In genomic region chrX:40647307-40648197, GRCh38 we compare ENCODE assay signal across 8 cellular contexts. TPM values are rescaled to one million over a fixed set of nuclear protein-coding genes. Genes with fewer than 3 reads are reported as not detected.
DNase-seq lines count a peak whose midpoint lies in the region; ATAC-seq and TF ChIP-seq lines count a peak whose summit lies in the region.

A gene with protein sequence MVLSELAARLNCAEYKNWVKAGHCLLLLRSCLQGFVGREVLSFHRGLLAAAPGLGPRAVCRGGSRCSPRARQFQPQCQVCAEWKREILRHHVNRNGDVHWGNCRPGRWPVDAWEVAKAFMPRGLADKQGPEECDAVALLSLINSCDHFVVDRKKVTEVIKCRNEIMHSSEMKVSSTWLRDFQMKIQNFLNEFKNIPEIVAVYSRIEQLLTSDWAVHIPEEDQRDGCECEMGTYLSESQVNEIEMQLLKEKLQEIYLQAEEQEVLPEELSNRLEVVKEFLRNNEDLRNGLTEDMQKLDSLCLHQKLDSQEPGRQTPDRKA (minus strand): TSS chrX:40647561. CDS start chrX:40647520, 41 bp downstream.

- POLR2A ChIA-PET in WTC11 (lab: Charles Lee) = no interaction called here

- peaks cover 19% of the 10 kb centered on the region for H3K4me1 Mint-ChIP-seq in WTC11

- ATAC-seq in HG03196 (IDR thresholded peaks at IDR 0.05; ENCODE audit: unreplicated experiment) (peak; percentile 61), WTC11 (peak; percentile 83)

- peaks cover 12% of the 10 kb centered on the region for H3K36me3 Mint-ChIP-seq in WTC11

- in situ Hi-C loops in GM18951 (cut with MboI; ENCODE audit: low sequenced_read_pairs, unreplicated experiment) = loop anchor here (10.0 kb wide), 1 partner anchor 843 kb away; no protein-coding TSS in a partner anchor

- H3K9me3 Mint-ChIP-seq in WTC11 = no peaks in the 10 kb centered on the region

- peak; percentile 84 for TF ChIP-seq POLR2A in GM18951 (IDR thresholded peaks at IDR 0.05; ENCODE audit: extremely low read depth, insufficient read depth, insufficient read length)

- TF ChIP-seq CTCF in AG09309 (IDR thresholded peaks at IDR 0.05; ENCODE audit: control insufficient read depth, insufficient read depth, low read depth, low read length, missing control alignments) (peak; percentile 2), WTC11 (IDR thresholded peaks at IDR 0.05) (no peak), cardiac fibroblast (IDR thresholded peaks at IDR 0.05; ENCODE audit: low read depth, low read length) (no peak)

- peak within 1 kb of the TSS; percentile 75 for H3K4me3 ChIP-seq in AG09309 (ENCODE audit: control insufficient read depth, low read depth, low read length)
- H3K4me3 ChIP-seq in cardiac fibroblast (replicated peaks in 1 of 2; ENCODE audit: low read depth in 2 of 2, low read length in 2 of 2) = peak within 1 kb of the TSS; percentile 64 to 79

- H3K27me3 Mint-ChIP-seq in WTC11 (ENCODE audit: low read depth) = no peaks in the 10 kb centered on the region; the same call in 1 of the 2 replicates

- CTCF ChIA-PET in WTC11 (lab: Charles Lee) = interaction anchor here (0.8 to 1.4 kb wide), 3 partner anchors 11 to 606 kb away, joined by 3 to 4 read pairs (median 4); partner anchors contain the start of gene ATP6AP2

- peak within 1 kb of the TSS; percentile 99 for H3K27ac Mint-ChIP-seq in WTC11

- peak within 1 kb of the TSS; percentile 89 for H3K4me3 Mint-ChIP-seq in WTC11

- DNase-seq in AG09309 (ENCODE audit: low read depth) (peak; percentile 50), NCI-H226 (peak; percentile 65), WTC11 (ENCODE audit: low spot score) (peak; percentile 91), cardiac fibroblast (ENCODE audit: low read depth in 2 of 2) (peak; percentile 85 to 92), inferior parietal cortex (ENCODE audit: extremely low spot score) (peak; percentile 78)
- DNase-seq in stimulated activated CD4-positive, alpha-beta T cell treated with anti-CD3 and anti-CD28 coated beads, Interleukin-12 subunit alpha, Interleukin-12 subunit beta, amount 100 ng/mL, for 24 hours (ENCODE audit: low read depth in 2 of 2) = peak; percentile 81 to 86

TF ChIP-seq in WTC11, 78 proteins besides CTCF, POLR2A, EP300 and RAD21:
- TF ChIP-seq FOXK1 (CRISPR knock-in tag; IDR thresholded peaks at IDR 0.05) (0 out of 2 replicates have a peak, but pooled peaks have one; percentile 12), ZNF671 (CRISPR knock-in tag; IDR thresholded peaks at IDR 0.05) (peak; percentile 67; the same call in 1 of the 2 replicates), STAT6 (CRISPR knock-in tag; conservative IDR thresholded peaks at IDR 0.05; ENCODE audit: low read depth) (no peak), NR1H2 (CRISPR knock-in tag; IDR thresholded peaks at IDR 0.05) (no peak), ZNF138 (CRISPR knock-in tag; conservative IDR thresholded peaks at IDR 0.05) (no peak), USF1 (CRISPR knock-in tag; IDR thresholded peaks at IDR 0.05) (no peak), ZNF416 (CRISPR knock-in tag; IDR thresholded peaks at IDR 0.05) (peak; percentile 86; the same call in 1 of the 2 replicates), FOXJ3 (CRISPR knock-in tag; IDR thresholded peaks at IDR 0.05; ENCODE audit: borderline replicate concordance) (no peak), SP1 (CRISPR knock-in tag; conservative IDR thresholded peaks at IDR 0.05) (peak; percentile 39), ERG (CRISPR knock-in tag; IDR thresholded peaks at IDR 0.05) (peak; percentile 89), ZNF425 (CRISPR knock-in tag; conservative IDR thresholded peaks at IDR 0.05) (0 out of 2 replicates have a peak, but pooled peaks have one; percentile 67), EMX1 (CRISPR knock-in tag; IDR thresholded peaks at IDR 0.05) (peak; percentile 90), PRRX2 (CRISPR knock-in tag; IDR thresholded peaks at IDR 0.05) (peak; percentile 80; the same call in 1 of the 2 replicates), JAZF1 (CRISPR knock-in tag; IDR thresholded peaks at IDR 0.05) (no peak), NFATC4 (CRISPR knock-in tag; IDR thresholded peaks at IDR 0.05) (peak; percentile 73), CREB1 (CRISPR knock-in tag; IDR thresholded peaks at IDR 0.05) (no peak), FOXP1 (CRISPR knock-in tag; IDR thresholded peaks at IDR 0.05; ENCODE audit: borderline replicate concordance) (peak; percentile 40)
- TF ChIP-seq, protein P1, sequence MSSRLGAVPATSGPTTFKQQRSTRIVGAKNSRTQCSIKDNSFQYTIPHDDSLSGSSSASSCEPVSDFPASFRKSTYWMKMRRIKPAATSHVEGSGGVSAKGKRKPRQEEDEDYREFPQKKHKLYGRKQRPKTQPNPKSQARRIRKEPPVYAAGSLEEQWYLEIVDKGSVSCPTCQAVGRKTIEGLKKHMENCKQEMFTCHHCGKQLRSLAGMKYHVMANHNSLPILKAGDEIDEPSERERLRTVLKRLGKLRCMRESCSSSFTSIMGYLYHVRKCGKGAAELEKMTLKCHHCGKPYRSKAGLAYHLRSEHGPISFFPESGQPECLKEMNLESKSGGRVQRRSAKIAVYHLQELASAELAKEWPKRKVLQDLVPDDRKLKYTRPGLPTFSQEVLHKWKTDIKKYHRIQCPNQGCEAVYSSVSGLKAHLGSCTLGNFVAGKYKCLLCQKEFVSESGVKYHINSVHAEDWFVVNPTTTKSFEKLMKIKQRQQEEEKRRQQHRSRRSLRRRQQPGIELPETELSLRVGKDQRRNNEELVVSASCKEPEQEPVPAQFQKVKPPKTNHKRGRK (CRISPR knock-in tag; IDR thresholded peaks at IDR 0.05; ENCODE audit: borderline replicate concordance) = no peak
- TF ChIP-seq, protein P2, sequence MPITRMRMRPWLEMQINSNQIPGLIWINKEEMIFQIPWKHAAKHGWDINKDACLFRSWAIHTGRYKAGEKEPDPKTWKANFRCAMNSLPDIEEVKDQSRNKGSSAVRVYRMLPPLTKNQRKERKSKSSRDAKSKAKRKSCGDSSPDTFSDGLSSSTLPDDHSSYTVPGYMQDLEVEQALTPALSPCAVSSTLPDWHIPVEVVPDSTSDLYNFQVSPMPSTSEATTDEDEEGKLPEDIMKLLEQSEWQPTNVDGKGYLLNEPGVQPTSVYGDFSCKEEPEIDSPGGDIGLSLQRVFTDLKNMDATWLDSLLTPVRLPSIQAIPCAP (CRISPR knock-in tag; IDR thresholded peaks at IDR 0.05) = no peak

RNA-seq across cellular contexts. Expression of the gene that starts here (rescaled TPM):
- 10.0 to 10.4 TPM (median 10.0 TPM) in 3 replicates for total RNA-seq in WTC11 (2021)

Comparison
In these comparisons a context has a peak if more than half of its experiments do, and no peak if none do; other contexts are left out.
1. Peak in every context shown above with its lines: DNase-seq, ATAC-seq and H3K4me3 ChIP-seq.